ENCODE assay signal across 10 cellular contexts in genomic region chr18:13112982-13113381, GRCh38.
DNase-seq lines count a peak whose midpoint lies in the region; ATAC-seq, FAIRE-seq and TF ChIP-seq lines count a peak whose summit lies in the region.
"Had no signal": no experiment of that assay in that cellular context is flagged by ENCODE, and none has a peak within 500 bp of the region (broad histone marks: within the 10 kb centered on the region; RNA-seq: fewer than 3 reads in every experiment).

No MANE protein-coding gene starts in this region.

- DNase-seq in NCI-H2081 (lab: John Stamatoyannopoulos, UW) (peak; percentile 16 to 34), NCI-H2081 treated with DMSO at 0.1 percent for 48 hours (lab: John Stamatoyannopoulos, UW) (no peak), left ventricle myocardium superior (peak; percentile 89), small intestine (peak; percentile 40), HK-2 (ENCODE audit: unreplicated experiment) (no peak)
- no peak for DNase-seq in CD4-positive, alpha-beta T cell

- intact Hi-C loops in left ventricle myocardium superior (cut with micrococcal nuclease) = no loop called here
- intact Hi-C loops in CD4-positive, alpha-beta T cell (cut with DNase I, micrococcal nuclease) = loop anchor here in 1 of 2 experiments (1.0 kb wide), 1 partner anchor 46 kb away; no protein-coding TSS in a partner anchor

- CTCF ChIA-PET in CD4-positive, alpha-beta T cell (lab: Charles Lee) = interaction anchor here (0.8 kb wide), 1 partner anchor 47 kb away, joined by 4 read pairs; no protein-coding TSS in a partner anchor

- H3K27ac ChIP-seq in VCaP = no peak overlapping the region
- H3K27ac ChIP-seq in small intestine (ENCODE audit: low read depth in 1 of 2, low read length in 1 of 2) = no peak overlapping the region
- H3K27ac ChIP-seq in CD4-positive, alpha-beta T cell (ENCODE audit: low read depth, low read length) = no peak overlapping the region
- H3K27ac ChIP-seq: BLaER1, SJSA1 had no signal

- TF ChIP-seq CTCF in VCaP (conservative IDR thresholded peaks at IDR 0.05) = peak; percentile 87
- TF ChIP-seq CTCF in CD4-positive, alpha-beta T cell (IDR thresholded peaks at IDR 0.05) = no peak

- H3K36me3 ChIP-seq in small intestine (ENCODE audit: control insufficient read depth in 2 of 2, insufficient read depth in 2 of 2, low read length in 2 of 2) = peaks cover 7 to 14% of the 10 kb centered on the region in 2 donors

- no peaks in the 10 kb centered on the region for H3K4me1 ChIP-seq in small intestine (ENCODE audit: control insufficient read depth in 2 of 2, insufficient read depth in 1 of 2, low read depth in 1 of 2, low read length in 1 of 2)
- H3K4me1 ChIP-seq: BLaER1, SJSA1 had no signal

- H3K27ac Mint-ChIP-seq in CD4-positive, alpha-beta T cell = no peak overlapping the region

- ATAC-seq in left ventricle myocardium superior (peak; percentile 99), GM18519 (IDR thresholded peaks at IDR 0.05; ENCODE audit: low FRiP score, unreplicated experiment) (no peak)
- ATAC-seq in CD4-positive, alpha-beta T cell (ENCODE audit: poor library complexity) = no peak

- peaks cover 79% of the 10 kb centered on the region for H3K36me3 Mint-ChIP-seq in CD4-positive, alpha-beta T cell (ENCODE audit: low read depth)

- no peak overlapping the region for H3K4me3 Mint-ChIP-seq in CD4-positive, alpha-beta T cell

- H3K27me3 ChIP-seq in small intestine (ENCODE audit: control insufficient read depth in 2 of 2, insufficient read depth in 2 of 2, low read length in 2 of 2) = no peaks in the 10 kb centered on the region
- H3K27me3 ChIP-seq in CD4-positive, alpha-beta T cell (ENCODE audit: control insufficient read depth, insufficient read depth, low read length) = no peaks in the 10 kb centered on the region
- H3K27me3 ChIP-seq: BLaER1, SJSA1 had no signal

- H3K27me3 Mint-ChIP-seq in CD4-positive, alpha-beta T cell = no peaks in the 10 kb centered on the region

- POLR2A ChIA-PET in CD4-positive, alpha-beta T cell (lab: Charles Lee) = no interaction called here

- H3K9me3 Mint-ChIP-seq in CD4-positive, alpha-beta T cell = no peaks in the 10 kb centered on the region

- H3K9me3 ChIP-seq in small intestine (ENCODE audit: control insufficient read depth, low read depth) = no peaks in the 10 kb centered on the region
- H3K9me3 ChIP-seq in CD4-positive, alpha-beta T cell (ENCODE audit: control insufficient read depth, low read length) = no peaks in the 10 kb centered on the region
- H3K9me3 ChIP-seq: SJSA1 had no signal

- no peak overlapping the region for H3K4me3 ChIP-seq in small intestine (ENCODE audit: low read depth in 1 of 2, low read length in 2 of 2)
- H3K4me3 ChIP-seq: BLaER1, SJSA1 had no signal

- WGBS in small intestine, 3 donors = 33 to 55% (median 47%) methylated on average over 7 to 8 of the region's 8 CpGs

- no peak for FAIRE-seq in small intestine (lab: Jason Lieb, UNC)

- no peaks in the 10 kb centered on the region for H3K4me1 Mint-ChIP-seq in CD4-positive, alpha-beta T cell (ENCODE audit: low read depth)

Comparison
In these comparisons a context has a peak if more than half of its experiments do, and no peak if none do; other contexts are left out.
1. DNase-seq: peak in NCI-H2081 (2 of 2), left ventricle myocardium superior (single experiment) and small intestine (single experiment); none in NCI-H2081 treated with DMSO at 0.1 percent for 48 hours (single experiment), CD4-positive, alpha-beta T cell (0 of 10) and HK-2 (single experiment).